In genomic region chr19:31436121-31436776, GRCh38 we compare ENCODE assay signal across 22 cellular contexts.
DNase-seq lines count a peak whose midpoint lies in the region; ATAC-seq, FAIRE-seq and TF ChIP-seq lines count a peak whose summit lies in the region.
"Had no signal": no experiment of that assay in that cellular context is flagged by ENCODE, and none has a peak within 500 bp of the region (broad histone marks: within the 10 kb centered on the region; RNA-seq: fewer than 3 reads in every experiment).

No MANE protein-coding gene starts in this region.

- DNase-seq in mammary epithelial cell, result peak; percentile 60
- no peak for DNase-seq in breast epithelium (ENCODE audit: low spot score in 2 of 2)
- peak; percentile 39 for DNase-seq in astrocyte of the hippocampus (ENCODE audit: low read depth, low spot score)
- DNase-seq in kidney glomerular epithelial cell (lab: John Stamatoyannopoulos, UW), result peak; percentile 0
- no peak for DNase-seq in urothelium cell line (ENCODE audit: low spot score)
- DNase-seq in NCI-H128 (lab: John Stamatoyannopoulos, UW; ENCODE audit: unreplicated experiment), result no peak
- no peak for DNase-seq in left lobe of liver (ENCODE audit: low spot score)
- DNase-seq in NCI-H1092 treated with DMSO at 0.1 percent for 48 hours (lab: John Stamatoyannopoulos, UW), result no peak
- DNase-seq: 8988T; activated CD4-positive, alpha-beta memory T cell treated with anti-CD3 and anti-CD28 coated beads, Interleukin-2, amount 10 ng/mL, durations not matched to agents 7 days and 5 days; activated naive CD4-positive, alpha-beta T cell treated with anti-CD3 and anti-CD28 coated beads, Interleukin-2, amount 10 ng/mL, durations not matched to agents 7 days and 5 days; activated T-cell treated with anti-CD3 and anti-CD28 coated beads, Interleukin-2, amount 50 U/mL, for 1 hour; body of pancreas; DMS153; H9; KG1; NCI-H1092; NCI-H2081 treated with DMSO at 0.1 percent for 48 hours; NCI-H524; Right ventricle myocardium superior had no signal

- H3K9me3 ChIP-seq in mammary epithelial cell (replicated peaks; ENCODE audit: insufficient read depth, low read length), result no peaks in the 10 kb centered on the region
- peaks cover 0 to 8% of the 10 kb centered on the region in 2 donors for H3K9me3 ChIP-seq in breast epithelium
- H3K9me3 ChIP-seq: body of pancreas had no signal

- H3K27ac ChIP-seq in mammary epithelial cell (ENCODE audit: insufficient read depth, low read depth, low read length), result no peak overlapping the region
- H3K27ac ChIP-seq in breast epithelium, result no peak overlapping the region
- H3K27ac ChIP-seq: body of pancreas, coronary artery, HL-60 had no signal

- intact Hi-C loops in mammary epithelial cell (cut with micrococcal nuclease) (no loop called here), breast epithelium (cut with DNase I; ENCODE audit: low total_unique reads) (no loop called here)

- CTCF ChIA-PET in mammary epithelial cell (lab: Charles Lee; ENCODE audit: low non-redundant PET), result no interaction called here

- no peak for FAIRE-seq in urothelium cell line (lab: Jason Lieb, UNC)

- in situ Hi-C loops in mammary epithelial cell (cut with MboI; ENCODE audit: low sequenced_read_pairs in 2 of 2), result no loop called here

- no peak overlapping the region for H3K4me2 ChIP-seq in mammary epithelial cell (ENCODE audit: insufficient read depth, low read depth, low read length)

- TF ChIP-seq CTCF in mammary epithelial cell (conservative IDR thresholded peaks at IDR 0.05 in 1 of 2, IDR thresholded peaks at IDR 0.05 in 1 of 2; ENCODE audit: extremely low read depth in 1 of 2, insufficient read depth in 1 of 2, low read depth in 1 of 2, low read length in 2 of 2) (no peak), breast epithelium (IDR thresholded peaks at IDR 0.05) (no peak)

- no peak overlapping the region for H3K4me3 ChIP-seq in mammary epithelial cell (replicated peaks in 1 of 3; ENCODE audit: insufficient read depth in 1 of 3, low read depth in 2 of 3, low read length in 3 of 3)
- H3K4me3 ChIP-seq in breast epithelium, result no peak overlapping the region
- H3K4me3 ChIP-seq: body of pancreas, coronary artery had no signal

- ATAC-seq in left lobe of liver, result no peak
- ATAC-seq: body of pancreas had no signal

- no peak overlapping the region for H2AFZ ChIP-seq in mammary epithelial cell (ENCODE audit: low read depth, low read length)

- H3K36me3 ChIP-seq in mammary epithelial cell (ENCODE audit: insufficient read depth, low read length) (no peaks in the 10 kb centered on the region), breast epithelium (no peaks in the 10 kb centered on the region)

- dilution Hi-C loops in mammary epithelial cell (cut with HindIII; ENCODE audit: low sequenced_read_pairs), result no loop called here

- no peaks in the 10 kb centered on the region for H3K79me2 ChIP-seq in mammary epithelial cell (ENCODE audit: insufficient read depth, low read length)

- no peaks in the 10 kb centered on the region for H4K20me1 ChIP-seq in mammary epithelial cell (ENCODE audit: insufficient read depth, low read length)

- whole genome bisulfite sequencing in mammary epithelial cell (ENCODE audit: low coverage, missing lambda C conversion rate), result 55% methylated on average over 4 of the region's 4 CpGs

- H3K4me1 ChIP-seq in mammary epithelial cell (ENCODE audit: insufficient read depth, low read length) (peaks cover 8% of the 10 kb centered on the region), breast epithelium (no peaks in the 10 kb centered on the region)
- H3K4me1 ChIP-seq: body of pancreas had no signal

- TF ChIP-seq POLR2A in breast epithelium (IDR thresholded peaks at IDR 0.05), result no peak

- H3K9ac ChIP-seq in mammary epithelial cell (ENCODE audit: insufficient read depth, low read length), result no peak overlapping the region

- no TSS peak for BruUV-seq in mammary epithelial cell (replicated peaks; lab: Mats Ljungman, UMichigan)

- H3K27me3 ChIP-seq in mammary epithelial cell (ENCODE audit: insufficient read depth, low read length), result no peaks in the 10 kb centered on the region
- peaks cover 0 to 31% of the 10 kb centered on the region in 2 donors for H3K27me3 ChIP-seq in breast epithelium
- H3K27me3 ChIP-seq: body of pancreas had no signal

Comparison
In these comparisons a context has a peak if more than half of its experiments do, and no peak if none do; other contexts are left out.
1. DNase-seq: peak in mammary epithelial cell (single experiment), astrocyte of the hippocampus (single experiment) and kidney glomerular epithelial cell (single experiment); none in breast epithelium (0 of 2), urothelium cell line (single experiment), NCI-H128 (single experiment), left lobe of liver (single experiment) and NCI-H1092 treated with DMSO at 0.1 percent for 48 hours (single experiment).